9 cellular contexts compared by ENCODE assay signal in the genomic region with DNA sequence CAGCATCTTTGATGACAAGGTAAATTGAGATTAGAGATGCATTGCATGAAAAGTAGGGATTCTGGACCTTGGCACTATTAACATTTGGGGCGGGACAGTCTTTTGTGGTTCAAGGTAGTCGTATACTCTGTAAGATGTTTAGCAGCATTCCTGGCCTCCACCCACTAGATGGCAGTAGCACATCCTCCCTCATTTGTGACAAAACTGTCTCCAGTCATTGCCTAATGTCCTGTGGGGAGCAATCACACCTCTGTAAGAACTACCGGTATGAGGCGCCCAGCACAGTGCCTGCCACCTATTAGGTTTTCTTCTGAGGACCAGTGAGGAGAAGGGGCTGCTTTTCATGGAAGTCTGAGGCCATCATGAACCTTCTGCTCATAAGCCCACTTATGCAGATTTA.
A peak's percentile ranks its signal among the peaks of the same experiment; 100 is the strongest.
DNase-seq lines count a peak whose midpoint lies in the region; ATAC-seq, FAIRE-seq and TF ChIP-seq lines count a peak whose summit lies in the region.
"Had no signal": no experiment of that assay in that cellular context is flagged by ENCODE, and none has a peak within 500 bp of the region (broad histone marks: within the 10 kb centered on the region; RNA-seq: fewer than 3 reads in every experiment).

No MANE protein-coding gene starts in this region.

- H3K27ac ChIP-seq in adrenal gland = no peak overlapping the region

- TF ChIP-seq POLR2A in erythroblast (IDR thresholded peaks at IDR 0.05; ENCODE audit: low read length) = no peak
- TF ChIP-seq POLR2A in adrenal gland (IDR thresholded peaks at IDR 0.05) = no peak

- peak; percentile 5 for DNase-seq in stimulated activated CD4-positive, alpha-beta T cell treated with anti-CD3 and anti-CD28 coated beads, Interleukin-15, amount 100 ng/mL, for 24 hours
- DNase-seq in stimulated activated CD4-positive, alpha-beta T cell treated with anti-CD3 and anti-CD28 coated beads, Interleukin-12 subunit alpha, Interleukin-12 subunit beta, amount 100 ng/mL, for 4 hours = no peak
- DNase-seq in M059J (ENCODE audit: low read depth) (peak; percentile 8), erythroblast (lab: John Stamatoyannopoulos, UW) (peak; percentile 3 to 36), urothelium cell line (ENCODE audit: low spot score) (peak; percentile 12), adrenal gland (no peak)
- DNase-seq in stimulated activated naive CD4-positive, alpha-beta T cell (lab: John Stamatoyannopoulos, UW) = no peak
- DNase-seq: NCI-H1048 had no signal

- no peaks in the 10 kb centered on the region for H3K4me1 ChIP-seq in adrenal gland (replicated peaks in 1 of 2)

- intact Hi-C loops in adrenal gland (cut with DNase I) = no loop called here

- no peak overlapping the region for H3K4me3 ChIP-seq in adrenal gland

- 67 to 79% (median 73%) methylated on average over 4 of the region's 4 CpGs for WGBS in adrenal gland, 4 donors

- ATAC-seq in HG03108 (IDR thresholded peaks at IDR 0.05; ENCODE audit: unreplicated experiment) = no peak

- peak; percentile 13 for FAIRE-seq in urothelium cell line (lab: Jason Lieb, UNC)

- H3K36me3 ChIP-seq in adrenal gland (replicated peaks in 1 of 2) = no peaks in the 10 kb centered on the region

- peak in 1 of 6 experiments; percentile 3 for TF ChIP-seq CTCF in adrenal gland (IDR thresholded peaks at IDR 0.05)

- no peaks in the 10 kb centered on the region for H3K27me3 ChIP-seq in adrenal gland

- no peaks in the 10 kb centered on the region for H3K9me3 ChIP-seq in adrenal gland (replicated peaks in 1 of 3)

Comparison
In these comparisons a context has a peak if more than half of its experiments do, and no peak if none do; other contexts are left out.
1. DNase-seq: peak in stimulated activated CD4-positive, alpha-beta T cell treated with anti-CD3 and anti-CD28 coated beads, Interleukin-15, amount 100 ng/mL, for 24 hours (single experiment), M059J (single experiment), erythroblast (2 of 2) and urothelium cell line (single experiment); none in stimulated activated CD4-positive, alpha-beta T cell treated with anti-CD3 and anti-CD28 coated beads, Interleukin-12 subunit alpha, Interleukin-12 subunit beta, amount 100 ng/mL, for 4 hours (single experiment), adrenal gland (0 of 7) and stimulated activated naive CD4-positive, alpha-beta T cell (0 of 6).